ENCODE assay signal across 8 cellular contexts in genomic region chr16:68264128-68265077, GRCh38. TPM values are rescaled to one million over a fixed set of nuclear protein-coding genes. Genes with fewer than 3 reads are reported as not detected.
A peak's percentile ranks its signal among the peaks of the same experiment; 100 is the strongest.
DNase-seq lines count a peak whose midpoint lies in the region; ATAC-seq, FAIRE-seq and TF ChIP-seq lines count a peak whose summit lies in the region.

SLC7A6 (plus strand) TSS chr16:68264526; CDS start chr16:68274727, 10,201 bp downstream.

- DNase-seq in CD1c-positive myeloid dendritic cell (ENCODE audit: extremely low spot score), result peak; percentile 87
- peak; percentile 87 for DNase-seq in GM19239 (ENCODE audit: insufficient read length, low spot score)
- peak; percentile 62 for DNase-seq in RWPE1 (ENCODE audit: low spot score)
- peak; percentile 73 for DNase-seq in activated effector memory CD4-positive, alpha-beta T cell treated with Interleukin-2 at 50 U/mL for 16 hours
- DNase-seq in fibroblast of villous mesenchyme (ENCODE audit: low read depth), result peak; percentile 75
- DNase-seq in neural crest cell (ENCODE audit: low read depth, low spot score), result peak; percentile 58

- peak within 1 kb of the TSS; percentile 98 for H3K27ac ChIP-seq in RWPE1
- H3K27ac ChIP-seq in stomach smooth muscle (ENCODE audit: low read length), result peak within 1 kb of the TSS; percentile 80

- H3K4me1 ChIP-seq in stomach smooth muscle (ENCODE audit: control insufficient read depth, insufficient read depth, low read length), result peaks cover 29% of the 10 kb centered on the region

- peaks cover 26% of the 10 kb centered on the region for H3K4me1 Mint-ChIP-seq in neural crest cell

- POLR2A ChIA-PET in RWPE1 (lab: Yijun Ruan, JAX; ENCODE audit: low non-redundant PET), result interaction anchor here (0.6 to 1.3 kb wide), 5 partner anchors 16 to 63 kb away, joined by 3 to 5 read pairs (median 3); partner anchors contain the start of gene PLA2G15

- peak; percentile 53 for ATAC-seq in HG03457 (IDR thresholded peaks at IDR 0.05; ENCODE audit: unreplicated experiment)

- H3K27ac Mint-ChIP-seq in neural crest cell (ENCODE audit: unreplicated experiment), result peak within 1 kb of the TSS; percentile 92

- H3K9ac ChIP-seq in stomach smooth muscle (ENCODE audit: low read length in 2 of 2), result peak within 1 kb of the TSS; percentile 76 to 84

- H3K27me3 ChIP-seq in stomach smooth muscle (ENCODE audit: control insufficient read depth in 1 of 2, insufficient read depth in 2 of 2, low read length in 2 of 2), result no peaks in the 10 kb centered on the region

- H3K4me3 ChIP-seq in fibroblast of villous mesenchyme (ENCODE audit: low read depth, low read length), result peak within 1 kb of the TSS; percentile 93
- peak within 1 kb of the TSS; percentile 88 to 91 for H3K4me3 ChIP-seq in stomach smooth muscle (ENCODE audit: low read length in 2 of 2)

- no peaks in the 10 kb centered on the region for H3K9me3 Mint-ChIP-seq in neural crest cell

- no peaks in the 10 kb centered on the region for H3K36me3 Mint-ChIP-seq in neural crest cell (ENCODE audit: low read depth)

- peak; percentile 64 for FAIRE-seq in GM19239 (lab: Jason Lieb, UNC)

- CTCF ChIA-PET in RWPE1 (lab: Yijun Ruan, JAX), result interaction anchor here (0.5 to 1.9 kb wide), 21 partner anchors 10 to 952 kb away, joined by 3 to 12 read pairs (median 4); no protein-coding TSS in a partner anchor

- peak within 1 kb of the TSS; percentile 92 for H3K4me3 Mint-ChIP-seq in neural crest cell

- TF ChIP-seq CTCF in RWPE1 (conservative IDR thresholded peaks at IDR 0.05; ENCODE audit: low read depth), result peak; percentile 75
- TF ChIP-seq CTCF in fibroblast of villous mesenchyme (IDR thresholded peaks at IDR 0.05; ENCODE audit: insufficient read depth, low read depth, low read length), result peak; percentile 64
- TF ChIP-seq CTCF in neural crest cell (conservative IDR thresholded peaks at IDR 0.05), result peak; percentile 81

- no peaks in the 10 kb centered on the region for H3K27me3 Mint-ChIP-seq in neural crest cell (ENCODE audit: low read depth)

- peaks cover 11 to 12% of the 10 kb centered on the region in 2 donors for H3K36me3 ChIP-seq in stomach smooth muscle (ENCODE audit: control insufficient read depth in 2 of 2, insufficient read depth in 2 of 2, low read length in 2 of 2)

- H3K9me3 ChIP-seq in stomach smooth muscle (ENCODE audit: control insufficient read depth in 2 of 2, low read length in 2 of 2), result no peaks in the 10 kb centered on the region

RNA-seq across cellular contexts. Expression of gene SLC7A6, which starts in this region (rescaled TPM):
- 24.8 and 49.7 TPM in 2 replicates for total RNA-seq in fibroblast of villous mesenchyme
- 39.2 and 41.7 TPM in 2 replicates for total RNA-seq in neural crest cell

Comparison
In these comparisons a context has a peak if more than half of its experiments do, and no peak if none do; other contexts are left out.
1. Peak in every context shown above with its lines: DNase-seq, ATAC-seq, H3K4me3 ChIP-seq and H3K27ac ChIP-seq.